10 cellular contexts compared by ENCODE assay signal in the genomic region with DNA sequence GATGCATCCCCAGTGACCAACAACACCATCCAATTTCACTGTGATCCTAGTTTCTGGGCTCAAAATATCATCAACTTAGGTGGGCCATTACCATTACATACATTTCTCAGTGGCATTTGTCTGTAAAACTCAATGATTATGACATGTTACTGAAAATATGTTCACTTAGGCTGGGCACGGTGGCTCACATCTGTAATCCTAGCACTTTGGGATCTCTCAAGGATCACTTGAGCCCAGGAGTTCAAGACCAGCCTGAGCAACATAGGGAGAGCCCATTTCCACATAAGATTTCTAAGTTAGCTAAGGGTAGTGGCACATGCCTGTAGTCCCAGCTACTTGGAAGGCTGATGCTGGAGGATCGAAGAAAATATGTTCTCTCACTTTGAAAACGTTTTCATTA.
"Had no signal": no experiment of that assay in that cellular context is flagged by ENCODE, and none has a peak within 500 bp of the region (broad histone marks: within the 10 kb centered on the region; RNA-seq: fewer than 3 reads in every experiment).

No MANE protein-coding gene starts in this region.

- H3K9me3 ChIP-seq: HAP-1 had no signal

- ATAC-seq: HCT116 had no signal

- H3K27ac Mint-ChIP-seq: HFFc6 had no signal

- DNase-seq: GM23248, GOT3, H7, H9, HCEC 1CT, HFFc6 had no signal

- H3K9ac ChIP-seq: GM23248 had no signal

- H3K4me3 ChIP-seq: GM23248, HAP-1 had no signal

- H3K27ac ChIP-seq: GM23248 had no signal

- H3K4me3 Mint-ChIP-seq: H9, HFFc6 had no signal

- H3K4me1 ChIP-seq: HAP-1 had no signal

- H2AFZ ChIP-seq: GM23248 had no signal

- FAIRE-seq: H1, H54 had no signal
